ENCODE assay signal across 24 cellular contexts in the genomic region with DNA sequence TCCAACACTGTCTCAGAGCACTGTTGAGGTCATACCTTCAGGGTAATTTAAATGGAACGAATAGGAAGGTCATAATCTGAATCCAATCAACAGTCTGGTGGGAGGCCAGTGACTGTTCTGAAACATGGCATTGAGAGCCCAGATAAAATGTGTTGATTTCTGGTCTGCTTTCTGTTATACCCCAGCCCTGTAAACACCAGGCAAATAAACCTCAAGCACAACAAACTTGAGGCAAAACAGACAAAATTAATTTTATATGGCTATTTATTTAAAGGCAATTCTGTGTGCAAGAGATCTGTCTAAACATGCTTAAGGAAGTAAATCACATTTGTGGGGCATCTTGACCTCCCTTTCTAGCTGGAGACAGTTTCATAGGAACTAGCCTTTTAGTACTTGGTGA.
DNase-seq lines count a peak whose midpoint lies in the region; ATAC-seq and TF ChIP-seq lines count a peak whose summit lies in the region.
"Had no signal": no experiment of that assay in that cellular context is flagged by ENCODE, and none has a peak within 500 bp of the region (broad histone marks: within the 10 kb centered on the region; RNA-seq: fewer than 3 reads in every experiment).

No MANE protein-coding gene starts in this region.

- H3K9me2 ChIP-seq in SK-N-SH, result no peaks in the 10 kb centered on the region

- no peak overlapping the region for H2AFZ ChIP-seq in SK-N-SH (ENCODE audit: low read depth)

- H3K4me1 Mint-ChIP-seq in WTC11, result peaks cover 10% of the 10 kb centered on the region

- H3F3A ChIP-seq in SK-N-SH (replicated peaks; ENCODE audit: insufficient read depth), result no peaks in the 10 kb centered on the region

- no peak for TF ChIP-seq POLR2A in uterus (IDR thresholded peaks at IDR 0.05)

- H3K36me3 ChIP-seq in SK-N-SH (replicated peaks in 1 of 2; ENCODE audit: control insufficient read depth in 1 of 2, insufficient read depth in 2 of 2, low read length in 1 of 2), result no peaks in the 10 kb centered on the region
- H3K36me3 ChIP-seq in uterus, result no peaks in the 10 kb centered on the region
- H3K36me3 ChIP-seq: SJSA1 had no signal

- H3K4me3 Mint-ChIP-seq in WTC11, result no peak overlapping the region
- H3K4me3 Mint-ChIP-seq: CD8-positive, alpha-beta T cell had no signal

- H3K79me2 ChIP-seq in SK-N-SH (ENCODE audit: insufficient read depth), result no peaks in the 10 kb centered on the region

- intact Hi-C loops in uterus (cut with DNase I; ENCODE audit: low total_unique reads), result no loop called here

- no peak for TF ChIP-seq RAD21 in SK-N-SH (IDR thresholded peaks at IDR 0.05; ENCODE audit: low read length)

- H3K27me3 ChIP-seq in HL-60 (ENCODE audit: insufficient read depth, poor library complexity, severe bottlenecking) (no peaks in the 10 kb centered on the region), SK-N-SH (ENCODE audit: insufficient read depth) (no peaks in the 10 kb centered on the region), uterus (no peaks in the 10 kb centered on the region)
- H3K27me3 ChIP-seq: SJSA1 had no signal

- no peaks in the 10 kb centered on the region for H3K36me3 Mint-ChIP-seq in WTC11

- no peaks in the 10 kb centered on the region; a peak in 1 of 4 replicates for H3K4me1 ChIP-seq in SK-N-SH (ENCODE audit: control insufficient read depth in 1 of 2, insufficient read depth in 2 of 2, low read depth in 1 of 2, low read length in 1 of 2)
- peaks cover 0 to 13% of the 10 kb centered on the region in 2 donors for H3K4me1 ChIP-seq in uterus

- CTCF ChIA-PET in SK-N-SH (lab: Yijun Ruan, JAX) (interaction anchor here (0.8 kb wide), 1 partner anchor 40 kb away, joined by 3 read pairs; no protein-coding TSS in a partner anchor), WTC11 (lab: Charles Lee) (no interaction called here)

- no peak overlapping the region for H3K27ac Mint-ChIP-seq in WTC11
- H3K27ac Mint-ChIP-seq: CD8-positive, alpha-beta T cell had no signal

- DNase-seq in HL-60 (ENCODE audit: low read depth in 1 of 2, low spot score in 1 of 2), result no peak
- peak; percentile 44 for DNase-seq in SK-N-SH
- DNase-seq in fibroblast of villous mesenchyme (ENCODE audit: low read depth), result peak; percentile 91
- peak; percentile 31 to 80 for DNase-seq in uterus
- no peak for DNase-seq in WTC11 (ENCODE audit: low spot score)
- DNase-seq in NCI-H2227 (lab: John Stamatoyannopoulos, UW; ENCODE audit: unreplicated experiment), result no peak
- no peak for DNase-seq in DMS153 treated with DMSO at 0.1 percent for 48 hours (lab: John Stamatoyannopoulos, UW; ENCODE audit: unreplicated experiment)
- DNase-seq: C1 segment of cervical spinal cord; Caco-2; CD8-positive, alpha-beta T cell; DMS79; EL; GDM1; NCI-H1105; NCI-H1436 treated with DMSO at 0.1 percent for 48 hours; NCI-H187 treated with DMSO at 0.1 percent for 48 hours; NCI-H2171 treated with DMSO at 0.1 percent for 48 hours; NCI-H446; NCI-H524 treated with DMSO at 0.1 percent for 48 hours; NCI-H774; Right ventricle myocardium superior; RPMI8226 had no signal

- H3K27ac ChIP-seq in HL-60 (replicated peaks) (peak overlapping the region; percentile 92), SK-N-SH (ENCODE audit: low read depth in 2 of 2, low read length in 1 of 2) (peak overlapping the region in 1 of 2 experiments; percentile 78; a peak in 2 of 4 replicates), uterus (peak overlapping the region; percentile 65 to 71)
- H3K27ac ChIP-seq: SJSA1 had no signal

- no peaks in the 10 kb centered on the region for H3K9me3 ChIP-seq in SK-N-SH
- no peaks in the 10 kb centered on the region for H3K9me3 ChIP-seq in uterus
- H3K9me3 ChIP-seq: Caco-2, SJSA1 had no signal

- no peaks in the 10 kb centered on the region for H4K20me1 ChIP-seq in SK-N-SH (ENCODE audit: insufficient read depth)

- ATAC-seq in WTC11, result no peak
- ATAC-seq: CD8-positive, alpha-beta T cell; GM12878 had no signal

- TF ChIP-seq EP300 in SK-N-SH (IDR thresholded peaks at IDR 0.05; ENCODE audit: borderline replicate concordance in 1 of 2, low read depth in 1 of 2, low read length in 1 of 2), result peak in 1 of 2 experiments; percentile 64; a peak in 2 of 4 replicates

- POLR2A ChIA-PET in SK-N-SH (lab: Yijun Ruan, JAX) (no interaction called here), WTC11 (lab: Charles Lee) (no interaction called here)

- H3K9me3 Mint-ChIP-seq in WTC11, result peaks cover 4% of the 10 kb centered on the region; the same call in 1 of the 2 replicates

- no peak for TF ChIP-seq CTCF in HL-60 (IDR thresholded peaks at IDR 0.05; ENCODE audit: insufficient read depth, low read length)
- TF ChIP-seq CTCF in SK-N-SH (IDR thresholded peaks at IDR 0.05), result no peak
- no peak for TF ChIP-seq CTCF in fibroblast of villous mesenchyme (IDR thresholded peaks at IDR 0.05; ENCODE audit: insufficient read depth, low read depth, low read length)
- no peak for TF ChIP-seq CTCF in uterus (IDR thresholded peaks at IDR 0.05)
- TF ChIP-seq CTCF in WTC11 (IDR thresholded peaks at IDR 0.05), result no peak

- no peak overlapping the region for H3K9ac ChIP-seq in SK-N-SH

- no peak overlapping the region for H3K4me3 ChIP-seq in HL-60 (replicated peaks; ENCODE audit: insufficient read depth, low read length)
- H3K4me3 ChIP-seq in SK-N-SH (ENCODE audit: low read depth in 2 of 2, low read length in 1 of 2), result no peak overlapping the region
- H3K4me3 ChIP-seq in fibroblast of villous mesenchyme (ENCODE audit: low read depth, low read length), result no peak overlapping the region
- no peak overlapping the region for H3K4me3 ChIP-seq in uterus
- H3K4me3 ChIP-seq: GM12878, SJSA1 had no signal

- no peak overlapping the region for H3K4me2 ChIP-seq in SK-N-SH

- 0% methylated on average over 1 of the region's 1 CpG for WGBS in SK-N-SH (ENCODE audit: low lambda C conversion rate)

- no peaks in the 10 kb centered on the region for H3K27me3 Mint-ChIP-seq in WTC11 (ENCODE audit: low read depth)

TF ChIP-seq in SK-N-SH, 30 proteins besides CTCF, POLR2A, EP300 and RAD21 (continues in another document):
- TF ChIP-seq FOSL2 (IDR thresholded peaks at IDR 0.05; ENCODE audit: borderline replicate concordance, low read depth) (no peak), RXRA (IDR thresholded peaks at IDR 0.05; ENCODE audit: borderline replicate concordance, low read depth) (no peak), MEF2A (IDR thresholded peaks at IDR 0.05; ENCODE audit: borderline replicate concordance, low read depth) (no peak), FOXM1 (IDR thresholded peaks at IDR 0.05; ENCODE audit: low read depth) (no peak)
- TF ChIP-seq, protein P1, sequence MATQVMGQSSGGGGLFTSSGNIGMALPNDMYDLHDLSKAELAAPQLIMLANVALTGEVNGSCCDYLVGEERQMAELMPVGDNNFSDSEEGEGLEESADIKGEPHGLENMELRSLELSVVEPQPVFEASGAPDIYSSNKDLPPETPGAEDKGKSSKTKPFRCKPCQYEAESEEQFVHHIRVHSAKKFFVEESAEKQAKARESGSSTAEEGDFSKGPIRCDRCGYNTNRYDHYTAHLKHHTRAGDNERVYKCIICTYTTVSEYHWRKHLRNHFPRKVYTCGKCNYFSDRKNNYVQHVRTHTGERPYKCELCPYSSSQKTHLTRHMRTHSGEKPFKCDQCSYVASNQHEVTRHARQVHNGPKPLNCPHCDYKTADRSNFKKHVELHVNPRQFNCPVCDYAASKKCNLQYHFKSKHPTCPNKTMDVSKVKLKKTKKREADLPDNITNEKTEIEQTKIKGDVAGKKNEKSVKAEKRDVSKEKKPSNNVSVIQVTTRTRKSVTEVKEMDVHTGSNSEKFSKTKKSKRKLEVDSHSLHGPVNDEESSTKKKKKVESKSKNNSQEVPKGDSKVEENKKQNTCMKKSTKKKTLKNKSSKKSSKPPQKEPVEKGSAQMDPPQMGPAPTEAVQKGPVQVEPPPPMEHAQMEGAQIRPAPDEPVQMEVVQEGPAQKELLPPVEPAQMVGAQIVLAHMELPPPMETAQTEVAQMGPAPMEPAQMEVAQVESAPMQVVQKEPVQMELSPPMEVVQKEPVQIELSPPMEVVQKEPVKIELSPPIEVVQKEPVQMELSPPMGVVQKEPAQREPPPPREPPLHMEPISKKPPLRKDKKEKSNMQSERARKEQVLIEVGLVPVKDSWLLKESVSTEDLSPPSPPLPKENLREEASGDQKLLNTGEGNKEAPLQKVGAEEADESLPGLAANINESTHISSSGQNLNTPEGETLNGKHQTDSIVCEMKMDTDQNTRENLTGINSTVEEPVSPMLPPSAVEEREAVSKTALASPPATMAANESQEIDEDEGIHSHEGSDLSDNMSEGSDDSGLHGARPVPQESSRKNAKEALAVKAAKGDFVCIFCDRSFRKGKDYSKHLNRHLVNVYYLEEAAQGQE (IDR thresholded peaks at IDR 0.05; ENCODE audit: low read depth, low read length), result no peak

TF ChIP-seq in WTC11, 78 proteins besides CTCF, POLR2A, EP300 and RAD21:
- no peak for TF ChIP-seq ZNF263 (CRISPR knock-in tag; IDR thresholded peaks at IDR 0.05; ENCODE audit: low read depth)
- no peak for TF ChIP-seq RORB (CRISPR knock-in tag; IDR thresholded peaks at IDR 0.05)
TF ChIP-seq in WTC11: peak in this region for 0.

Comparison
In these comparisons a context has a peak if more than half of its experiments do, and no peak if none do; other contexts are left out.
1. DNase-seq: peak in SK-N-SH (single experiment), fibroblast of villous mesenchyme (single experiment) and uterus (2 of 2); none in HL-60 (0 of 2), WTC11 (single experiment), NCI-H2227 (single experiment) and DMS153 treated with DMSO at 0.1 percent for 48 hours (single experiment).